11 cellular contexts compared by ENCODE assay signal in the genomic region with DNA sequence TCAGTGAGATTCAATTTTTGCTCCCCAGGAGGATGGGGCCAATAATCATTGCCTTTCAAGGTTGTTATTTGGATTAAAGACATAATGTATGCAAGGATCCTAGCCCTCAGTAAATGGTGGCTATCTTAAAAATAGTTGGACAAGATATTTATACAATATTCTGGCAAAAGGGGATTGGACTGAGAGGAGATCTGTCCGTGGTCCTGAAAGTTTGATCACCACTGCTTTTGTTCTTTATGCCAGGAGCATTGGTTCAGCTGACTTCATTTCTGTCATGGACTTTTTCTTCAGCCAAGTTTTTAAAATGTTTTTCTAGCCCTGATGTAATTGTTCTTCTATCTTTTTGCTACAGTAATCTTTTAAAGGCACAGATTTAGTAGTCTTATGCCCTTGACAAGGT.
DNase-seq lines count a peak whose midpoint lies in the region; ATAC-seq and TF ChIP-seq lines count a peak whose summit lies in the region.
"Had no signal": no experiment of that assay in that cellular context is flagged by ENCODE, and none has a peak within 500 bp of the region (broad histone marks: within the 10 kb centered on the region; RNA-seq: fewer than 3 reads in every experiment).

No MANE protein-coding gene starts in this region.

- 0 to 2% (median 0%) methylated on average over 1 of the region's 1 CpG for WGBS in psoas muscle, 3 donors

- H3K4me3 ChIP-seq in breast epithelium (no peak overlapping the region), fibroblast of lung (replicated peaks in 1 of 4; ENCODE audit: control extremely low read depth in 1 of 4, insufficient read depth in 1 of 4, low read depth in 3 of 4, low read length in 4 of 4) (no peak overlapping the region), psoas muscle (no peak overlapping the region)
- H3K4me3 ChIP-seq: BLaER1 treated with 17β-estradiol and CSF1 and Interleukin-3, amounts not matched to agents 10 nM and 100 nM had no signal

- H3K36me3 ChIP-seq in breast epithelium, result no peaks in the 10 kb centered on the region
- H3K36me3 ChIP-seq in fibroblast of lung (ENCODE audit: control insufficient read depth, insufficient read depth, low read length), result no peaks in the 10 kb centered on the region
- no peaks in the 10 kb centered on the region for H3K36me3 ChIP-seq in psoas muscle (ENCODE audit: insufficient read depth in 1 of 2, low read depth in 1 of 2)
- H3K36me3 ChIP-seq: BLaER1 treated with 17β-estradiol and CSF1 and Interleukin-3, amounts not matched to agents 10 nM and 100 nM had no signal

- no peak overlapping the region for H2AFZ ChIP-seq in fibroblast of lung (ENCODE audit: low read length)

- no peak overlapping the region for H3K4me3 Mint-ChIP-seq in MCF 10A (ENCODE audit: unreplicated experiment)
- H3K4me3 Mint-ChIP-seq: immature natural killer cell had no signal

- H3K27ac Mint-ChIP-seq in MCF 10A (ENCODE audit: low read depth, unreplicated experiment), result no peak overlapping the region
- H3K27ac Mint-ChIP-seq: immature natural killer cell had no signal

- no peaks in the 10 kb centered on the region for H3K9me3 Mint-ChIP-seq in MCF 10A (ENCODE audit: unreplicated experiment)

- CTCF ChIA-PET in MCF 10A (lab: Yijun Ruan, JAX), result interaction anchor here (1.6 to 1.7 kb wide), 2 partner anchors 10 to 222 kb away, joined by 4 to 7 read pairs; no protein-coding TSS in a partner anchor

- no peaks in the 10 kb centered on the region for H3K79me2 ChIP-seq in fibroblast of lung (ENCODE audit: control insufficient read depth, insufficient read depth, low read length)

- H3K4me2 ChIP-seq in fibroblast of lung (ENCODE audit: extremely low read depth, insufficient read depth, low read length), result no peak overlapping the region
- H3K4me2 ChIP-seq: BLaER1 treated with 17β-estradiol and CSF1 and Interleukin-3, amounts not matched to agents 10 nM and 100 nM had no signal

- H4K20me1 ChIP-seq in fibroblast of lung (ENCODE audit: control insufficient read depth, extremely low read depth, insufficient read depth, low read length), result no peaks in the 10 kb centered on the region
- H4K20me1 ChIP-seq: BLaER1 treated with 17β-estradiol and CSF1 and Interleukin-3, amounts not matched to agents 10 nM and 100 nM had no signal

- POLR2A ChIA-PET in MCF 10A (lab: Yijun Ruan, JAX), result no interaction called here

- no peak for TF ChIP-seq CTCF in MCF 10A (IDR thresholded peaks at IDR 0.05; ENCODE audit: unreplicated experiment)
- no peak for TF ChIP-seq CTCF in breast epithelium (IDR thresholded peaks at IDR 0.05)
- no peak for TF ChIP-seq CTCF in fibroblast of lung (conservative IDR thresholded peaks at IDR 0.05 in 1 of 2, IDR thresholded peaks at IDR 0.05 in 1 of 2; ENCODE audit: low read depth in 1 of 2, low read length in 2 of 2)
- no peak for TF ChIP-seq CTCF in psoas muscle (IDR thresholded peaks at IDR 0.05)

- no peaks in the 10 kb centered on the region for H3K36me3 Mint-ChIP-seq in MCF 10A (ENCODE audit: insufficient read depth, unreplicated experiment)
- H3K36me3 Mint-ChIP-seq: immature natural killer cell had no signal

- intact Hi-C loops in MCF 10A (cut with micrococcal nuclease) (loop anchor here (10.0 kb wide), 1 partner anchor 151 kb away; no protein-coding TSS in a partner anchor), breast epithelium (cut with DNase I; ENCODE audit: low total_unique reads) (no loop called here), psoas muscle (cut with DNase I) (no loop called here)

- H3K4me1 ChIP-seq in breast epithelium (no peaks in the 10 kb centered on the region), fibroblast of lung (ENCODE audit: control insufficient read depth, extremely low read depth, insufficient read depth, low read length) (no peaks in the 10 kb centered on the region), psoas muscle (no peaks in the 10 kb centered on the region)
- H3K4me1 ChIP-seq: BLaER1 treated with 17β-estradiol and CSF1 and Interleukin-3, amounts not matched to agents 10 nM and 100 nM had no signal

- no peak for ATAC-seq in psoas muscle

- H3K9me3 ChIP-seq in breast epithelium (no peaks in the 10 kb centered on the region), fibroblast of lung (ENCODE audit: control insufficient read depth, insufficient read depth, low read depth, low read length) (no peaks in the 10 kb centered on the region), psoas muscle (no peaks in the 10 kb centered on the region)
- H3K9me3 ChIP-seq: BLaER1 treated with 17β-estradiol and CSF1 and Interleukin-3, amounts not matched to agents 10 nM and 100 nM had no signal

- no peak for TF ChIP-seq POLR2A in breast epithelium (IDR thresholded peaks at IDR 0.05)

- peaks cover 0 to 18% of the 10 kb centered on the region in 2 donors for H3K27me3 ChIP-seq in breast epithelium
- H3K27me3 ChIP-seq in fibroblast of lung (ENCODE audit: control insufficient read depth, insufficient read depth, low read length), result no peaks in the 10 kb centered on the region
- no peaks in the 10 kb centered on the region for H3K27me3 ChIP-seq in psoas muscle (ENCODE audit: insufficient read depth in 3 of 3, low read length in 2 of 3)
- H3K27me3 ChIP-seq: BLaER1 treated with 17β-estradiol and CSF1 and Interleukin-3, amounts not matched to agents 10 nM and 100 nM had no signal

- no peak overlapping the region for H3K9ac ChIP-seq in fibroblast of lung (ENCODE audit: insufficient read depth, low read length)
- H3K9ac ChIP-seq: BLaER1 treated with 17β-estradiol and CSF1 and Interleukin-3, amounts not matched to agents 10 nM and 100 nM had no signal

- no peak overlapping the region for H3K27ac ChIP-seq in breast epithelium
- H3K27ac ChIP-seq in fibroblast of lung (ENCODE audit: insufficient read depth, low read length), result no peak overlapping the region
- no peak overlapping the region for H3K27ac ChIP-seq in psoas muscle
- H3K27ac ChIP-seq: BLaER1 treated with 17β-estradiol and CSF1 and Interleukin-3, amounts not matched to agents 10 nM and 100 nM had no signal

- BruUV-seq in MCF 10A (replicated peaks; lab: Mats Ljungman, UMichigan), result no TSS peak

- H3K27me3 Mint-ChIP-seq in MCF 10A (ENCODE audit: insufficient read depth, unreplicated experiment), result peaks cover 27% of the 10 kb centered on the region

- DNase-seq in MCF 10A (ENCODE audit: unreplicated experiment) (peak; percentile 59), breast epithelium (ENCODE audit: low spot score in 2 of 2) (no peak), fibroblast of lung (ENCODE audit: low read depth in 2 of 2) (peak; percentile 12 to 18), superior temporal gyrus (ENCODE audit: extremely low spot score) (peak; percentile 13), NCI-H128 (lab: John Stamatoyannopoulos, UW; ENCODE audit: unreplicated experiment) (no peak), psoas muscle (no peak), NCI-H82 treated with DMSO at 0.1 percent for 48 hours (lab: John Stamatoyannopoulos, UW; ENCODE audit: unreplicated experiment) (no peak)
- DNase-seq: amygdala, immature natural killer cell had no signal

- no peaks in the 10 kb centered on the region for H3K4me1 Mint-ChIP-seq in MCF 10A (ENCODE audit: insufficient read depth, unreplicated experiment)
- H3K4me1 Mint-ChIP-seq: immature natural killer cell had no signal

TF ChIP-seq in PFSK-1, 5 proteins besides CTCF, POLR2A, EP300 and RAD21:
- TF ChIP-seq POLR2AphosphoS5 (IDR thresholded peaks at IDR 0.05; ENCODE audit: low read depth, low read length) (no peak), SIN3A (IDR thresholded peaks at IDR 0.05; ENCODE audit: borderline replicate concordance, insufficient read depth, low read length) (no peak)
- TF ChIP-seq, protein P1, sequence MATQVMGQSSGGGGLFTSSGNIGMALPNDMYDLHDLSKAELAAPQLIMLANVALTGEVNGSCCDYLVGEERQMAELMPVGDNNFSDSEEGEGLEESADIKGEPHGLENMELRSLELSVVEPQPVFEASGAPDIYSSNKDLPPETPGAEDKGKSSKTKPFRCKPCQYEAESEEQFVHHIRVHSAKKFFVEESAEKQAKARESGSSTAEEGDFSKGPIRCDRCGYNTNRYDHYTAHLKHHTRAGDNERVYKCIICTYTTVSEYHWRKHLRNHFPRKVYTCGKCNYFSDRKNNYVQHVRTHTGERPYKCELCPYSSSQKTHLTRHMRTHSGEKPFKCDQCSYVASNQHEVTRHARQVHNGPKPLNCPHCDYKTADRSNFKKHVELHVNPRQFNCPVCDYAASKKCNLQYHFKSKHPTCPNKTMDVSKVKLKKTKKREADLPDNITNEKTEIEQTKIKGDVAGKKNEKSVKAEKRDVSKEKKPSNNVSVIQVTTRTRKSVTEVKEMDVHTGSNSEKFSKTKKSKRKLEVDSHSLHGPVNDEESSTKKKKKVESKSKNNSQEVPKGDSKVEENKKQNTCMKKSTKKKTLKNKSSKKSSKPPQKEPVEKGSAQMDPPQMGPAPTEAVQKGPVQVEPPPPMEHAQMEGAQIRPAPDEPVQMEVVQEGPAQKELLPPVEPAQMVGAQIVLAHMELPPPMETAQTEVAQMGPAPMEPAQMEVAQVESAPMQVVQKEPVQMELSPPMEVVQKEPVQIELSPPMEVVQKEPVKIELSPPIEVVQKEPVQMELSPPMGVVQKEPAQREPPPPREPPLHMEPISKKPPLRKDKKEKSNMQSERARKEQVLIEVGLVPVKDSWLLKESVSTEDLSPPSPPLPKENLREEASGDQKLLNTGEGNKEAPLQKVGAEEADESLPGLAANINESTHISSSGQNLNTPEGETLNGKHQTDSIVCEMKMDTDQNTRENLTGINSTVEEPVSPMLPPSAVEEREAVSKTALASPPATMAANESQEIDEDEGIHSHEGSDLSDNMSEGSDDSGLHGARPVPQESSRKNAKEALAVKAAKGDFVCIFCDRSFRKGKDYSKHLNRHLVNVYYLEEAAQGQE (IDR thresholded peaks at IDR 0.05; ENCODE audit: insufficient read depth in 1 of 2, low read depth in 2 of 2, low read length in 2 of 2), result peak; percentile 78 to 92

Comparison
In these comparisons a context has a peak if more than half of its experiments do, and no peak if none do; other contexts are left out.
1. DNase-seq: peak in MCF 10A (single experiment), fibroblast of lung (2 of 2) and superior temporal gyrus (single experiment); none in breast epithelium (0 of 2), NCI-H128 (single experiment), psoas muscle (0 of 2) and NCI-H82 treated with DMSO at 0.1 percent for 48 hours (single experiment).